Comparison of ENCODE assay signal across 1 cellular context in the genomic region with DNA sequence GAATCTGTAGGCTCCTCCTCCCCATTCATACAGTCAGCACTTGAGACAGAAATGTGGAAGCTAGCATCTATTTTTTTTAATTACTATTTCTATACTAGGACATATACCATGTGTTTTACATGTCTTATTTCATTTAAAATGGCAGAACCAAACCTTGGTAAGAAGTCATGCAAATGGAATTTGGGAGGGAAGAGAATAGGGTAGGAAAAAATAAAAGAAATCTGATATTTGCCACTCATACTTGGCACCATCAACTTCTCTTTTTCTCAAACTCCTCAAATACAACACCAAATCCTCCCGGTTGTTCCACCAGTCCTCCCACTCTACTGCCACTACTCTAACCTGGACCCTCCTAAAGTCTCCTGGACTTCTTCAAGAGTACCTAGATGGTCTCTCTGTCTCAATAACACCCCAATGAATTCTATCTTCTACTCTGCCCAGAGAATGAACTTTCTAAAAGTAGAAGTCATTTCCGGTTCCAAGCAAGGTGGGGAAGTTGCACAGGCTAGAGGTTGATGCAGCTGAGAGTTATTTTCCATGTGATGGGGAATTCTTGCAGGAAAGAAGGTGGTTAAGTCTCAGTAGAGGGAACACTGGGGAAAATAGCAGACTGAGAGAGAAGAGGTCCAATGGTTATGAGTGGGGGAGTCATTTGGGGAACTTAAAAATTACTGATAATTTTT.
TF ChIP-seq lines count a peak whose summit lies in the region.

No MANE protein-coding gene starts in this region.

TF ChIP-seq in IMR-90, 13 proteins besides CTCF, POLR2A, EP300 and RAD21 (continued from another document):
- TF ChIP-seq MAFK (IDR thresholded peaks at IDR 0.05; ENCODE audit: low read depth, low read length) (no peak), ELK1 (IDR thresholded peaks at IDR 0.05; ENCODE audit: borderline replicate concordance, low read depth, low read length) (no peak), BHLHE40 (IDR thresholded peaks at IDR 0.05; ENCODE audit: low read depth, low read length) (no peak), USF2 (IDR thresholded peaks at IDR 0.05; ENCODE audit: low read depth, low read length) (no peak)
TF ChIP-seq in IMR-90: peak in this region for 0.
